Comparison of ENCODE assay signal across 7 cellular contexts in the genomic region with DNA sequence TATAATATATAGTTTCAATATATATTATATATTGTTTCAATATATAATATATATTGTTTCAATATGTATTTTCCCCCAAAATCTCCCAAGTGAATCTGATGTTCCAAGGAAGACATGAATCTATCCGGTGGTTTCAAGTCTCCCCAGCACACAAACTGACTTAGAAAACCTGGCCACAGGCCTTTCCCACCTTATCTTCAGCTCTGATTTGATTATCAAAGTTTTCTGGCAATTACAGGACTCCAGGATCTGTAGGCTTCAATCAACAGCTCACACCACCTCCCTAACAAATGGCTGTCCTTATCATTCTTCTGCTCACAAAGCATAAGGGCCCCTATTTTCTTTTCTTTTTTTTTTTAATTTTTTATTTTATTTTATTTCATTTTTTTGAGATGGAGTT.
"Had no signal": no experiment of that assay in that cellular context is flagged by ENCODE, and none has a peak within 500 bp of the region (broad histone marks: within the 10 kb centered on the region; RNA-seq: fewer than 3 reads in every experiment).

No MANE protein-coding gene starts in this region.

- H3K4me2 ChIP-seq: KMS-11 had no signal

- H3K4me3 ChIP-seq: GM23248, HAP-1 had no signal

- DNase-seq: GM23248, GOT3, H7, KBM-7 had no signal

- H3K9ac ChIP-seq: GM23248, KMS-11 had no signal

- H3K36me3 ChIP-seq: HAP-1 had no signal

- H3K27ac ChIP-seq: GM23248, HL-60, KMS-11 had no signal

- H3K9me3 ChIP-seq: HAP-1 had no signal
